In the genomic region with DNA sequence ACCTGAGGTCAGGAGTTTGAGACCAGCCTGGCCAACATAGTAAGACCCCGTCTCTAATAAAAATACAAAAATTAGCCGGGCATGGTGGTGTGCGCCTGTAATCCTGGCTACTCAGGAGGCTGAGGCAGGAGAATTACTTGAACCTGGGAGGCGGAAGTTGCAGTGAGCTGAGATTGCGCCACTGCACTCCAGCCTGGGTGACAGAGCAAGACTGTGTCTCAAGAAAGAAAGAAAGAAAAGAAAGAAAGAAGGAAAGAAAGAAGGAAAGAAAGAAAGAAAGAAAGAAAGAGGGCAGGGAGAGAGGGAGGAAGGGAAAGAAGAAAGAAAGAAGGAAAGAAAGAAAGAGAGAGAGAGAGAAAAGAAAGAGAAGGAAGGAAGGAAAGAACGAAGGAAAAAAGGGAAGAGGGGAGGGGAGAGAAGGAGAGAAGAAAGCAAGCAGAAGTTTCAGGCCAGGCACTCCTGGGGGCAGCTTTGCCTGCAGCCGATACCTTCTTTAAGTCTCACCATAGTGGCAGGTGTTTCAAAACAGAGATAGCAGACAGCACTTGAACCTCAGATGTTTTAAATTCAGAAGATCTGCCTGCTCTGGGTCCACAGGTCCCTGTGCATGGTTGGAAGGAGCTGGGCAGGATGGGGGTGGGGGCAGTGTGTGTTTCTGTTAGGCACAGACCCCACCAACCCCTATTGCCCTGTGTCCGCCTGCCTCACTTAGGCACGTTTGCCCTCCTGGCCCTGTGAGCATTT, we compare ENCODE assay signal across 14 cellular contexts. TPM values are rescaled to one million over a fixed set of nuclear protein-coding genes. Genes with fewer than 3 reads are reported as not detected.
DNase-seq lines count a peak whose midpoint lies in the region; ATAC-seq, FAIRE-seq and TF ChIP-seq lines count a peak whose summit lies in the region.
"Not testable (repeated sequence)": the region's sequence is repeated elsewhere in the genome, so short reads cannot be mapped to it uniquely, and the experiment has no call there.
"Had no signal": no experiment of that assay in that cellular context is flagged by ENCODE, and none has a peak within 500 bp of the region (broad histone marks: within the 10 kb centered on the region; RNA-seq: fewer than 3 reads in every experiment).

No MANE protein-coding gene starts in this region.

- 44% methylated on average over 9 of the region's 9 CpGs for WGBS in HepG2 (ENCODE audit: low lambda C conversion rate)

- intact Hi-C loops in dendritic cell treated with granulocyte-macrophage colony-stimulating factor and Interleukin-4, amounts not matched to agents 40 ng/mL and 50 ng/mL, for 4 days (cut with micrococcal nuclease) = not testable (repeated sequence)
- intact Hi-C loops in HepG2 (cut with micrococcal nuclease; ENCODE audit: unreplicated experiment) = loop anchor here (1.0 to 10.0 kb wide), 2 partner anchors 18 to 95 kb away; no protein-coding TSS in a partner anchor

- peak overlapping the region in 3 of 11 experiments; percentile 21 to 40 (median 23); a peak in 5 of 22 replicates for H3K27ac ChIP-seq in BLaER1 treated with 17β-estradiol and CSF1 and Interleukin-3, amounts not matched to agents 10 nM and 100 nM
- H3K27ac ChIP-seq in HL-60 (replicated peaks) (peak overlapping the region; percentile 10), RWPE1 (peak overlapping the region; percentile 92)
- H3K27ac ChIP-seq in HepG2 (ENCODE audit: extremely low read length, insufficient read depth, low read length); osteoblast (ENCODE audit: low read depth, low read length): not testable (repeated sequence)

- not testable (repeated sequence) for H3K4me3 Mint-ChIP-seq in WTC11; dendritic cell treated with granulocyte-macrophage colony-stimulating factor and Interleukin-4, amounts not matched to agents 40 ng/mL and 50 ng/mL, for 4 days; stimulated activated naive CD8-positive, alpha-beta T cell treated with anti-CD3 and anti-CD28 coated beads, Interleukin-15, Interleukin-2, amounts not matched to agents 100 ng/mL and 50 ng/mL, for 24 hours

- POLR2A ChIA-PET in RWPE1 (lab: Yijun Ruan, JAX; ENCODE audit: low non-redundant PET) (interaction anchor here (0.5 to 0.6 kb wide), 2 partner anchors 38 to 322 kb away, joined by 3 to 12 read pairs; no protein-coding TSS in a partner anchor), WTC11 (lab: Charles Lee) (interaction anchor here (1.1 to 1.9 kb wide), 3 partner anchors 18 to 55 kb away, joined by 6 to 15 read pairs (median 8); no protein-coding TSS in a partner anchor), HepG2 (lab: Yijun Ruan, JAX) (interaction anchor here (0.6 to 4.2 kb wide), 2 partner anchors 18 to 74 kb away, joined by 3 to 22 read pairs; no protein-coding TSS in a partner anchor)

- H4K20me1 ChIP-seq in BLaER1 treated with 17β-estradiol and CSF1 and Interleukin-3, amounts not matched to agents 10 nM and 100 nM; HepG2 (ENCODE audit: insufficient read depth, low read length); osteoblast (ENCODE audit: insufficient read depth, low read length): not testable (repeated sequence)

- H3K36me3 Mint-ChIP-seq in WTC11; dendritic cell treated with granulocyte-macrophage colony-stimulating factor and Interleukin-4, amounts not matched to agents 40 ng/mL and 50 ng/mL, for 4 days (ENCODE audit: low read depth); stimulated activated naive CD8-positive, alpha-beta T cell treated with anti-CD3 and anti-CD28 coated beads, Interleukin-15, Interleukin-2, amounts not matched to agents 100 ng/mL and 50 ng/mL, for 24 hours (ENCODE audit: low read depth): not testable (repeated sequence)

- peak overlapping the region in 2 of 11 experiments; percentile 5 to 19; a peak in 3 of 22 replicates for H3K9ac ChIP-seq in BLaER1 treated with 17β-estradiol and CSF1 and Interleukin-3, amounts not matched to agents 10 nM and 100 nM
- H3K9ac ChIP-seq in HepG2 (ENCODE audit: insufficient read depth, low read depth, low read length) = not testable (repeated sequence)

- peaks cover 24 to 49% (median 37%) of the 10 kb centered on the region in 10 experiments for H3K4me1 ChIP-seq in BLaER1 treated with 17β-estradiol and CSF1 and Interleukin-3, amounts not matched to agents 10 nM and 100 nM
- H3K4me1 ChIP-seq in HepG2 (ENCODE audit: insufficient read depth, low read length) = peaks cover 36% of the 10 kb centered on the region
- H3K4me1 ChIP-seq in osteoblast (ENCODE audit: insufficient read depth, low read length) = not testable (repeated sequence)

- peak overlapping the region; percentile 52; the same call in 1 of the 2 replicates for H3K27ac Mint-ChIP-seq in WTC11
- peak overlapping the region; percentile 33 for H3K27ac Mint-ChIP-seq in dendritic cell treated with granulocyte-macrophage colony-stimulating factor and Interleukin-4, amounts not matched to agents 40 ng/mL and 50 ng/mL, for 4 days
- peak overlapping the region; percentile 26 for H3K27ac Mint-ChIP-seq in stimulated activated naive CD8-positive, alpha-beta T cell treated with anti-CD3 and anti-CD28 coated beads, Interleukin-15, Interleukin-2, amounts not matched to agents 100 ng/mL and 50 ng/mL, for 24 hours

- not testable (repeated sequence) for H3K27me3 ChIP-seq in BLaER1 treated with 17β-estradiol and CSF1 and Interleukin-3, amounts not matched to agents 10 nM and 100 nM; HL-60 (ENCODE audit: insufficient read depth, poor library complexity, severe bottlenecking); osteoblast (ENCODE audit: insufficient read depth, low read length)
- H3K27me3 ChIP-seq in HepG2 (ENCODE audit: control insufficient read depth in 1 of 2, insufficient read depth in 2 of 2, low read length in 2 of 2) = peaks cover 4 to 24% of the 10 kb centered on the region in 2 experiments; a peak in 4 of 5 replicates

- ATAC-seq in WTC11, HepG2: not testable (repeated sequence)

- H3K4me3 ChIP-seq in BLaER1 treated with 17β-estradiol and CSF1 and Interleukin-3, amounts not matched to agents 10 nM and 100 nM; HL-60 (replicated peaks; ENCODE audit: insufficient read depth, low read length); osteoblast (ENCODE audit: insufficient read depth, low read length): not testable (repeated sequence)
- peak overlapping the region in 1 of 3 experiments; percentile 38; a peak in 1 of 6 replicates for H3K4me3 ChIP-seq in HepG2 (replicated peaks in 1 of 3; ENCODE audit: insufficient read depth in 1 of 3, low read depth in 2 of 3, low read length in 3 of 3)

- H3K4me2 ChIP-seq in BLaER1 treated with 17β-estradiol and CSF1 and Interleukin-3, amounts not matched to agents 10 nM and 100 nM = peak overlapping the region; percentile 9 to 83 (median 62); a peak in 20 of 22 replicates
- H3K4me2 ChIP-seq in HepG2 (ENCODE audit: low read depth, low read length) = peak overlapping the region; percentile 54
- H3K4me2 ChIP-seq in osteoblast (ENCODE audit: insufficient read depth, low read length) = not testable (repeated sequence)

- H2AFZ ChIP-seq in HepG2 (ENCODE audit: low read length); osteoblast (ENCODE audit: low read length): not testable (repeated sequence)

- TF ChIP-seq CTCF in HL-60 (IDR thresholded peaks at IDR 0.05; ENCODE audit: insufficient read depth, low read length); RWPE1 (conservative IDR thresholded peaks at IDR 0.05; ENCODE audit: low read depth); WTC11 (IDR thresholded peaks at IDR 0.05); HepG2 (CRISPR knock-in tag; IDR thresholded peaks at IDR 0.05); osteoblast (IDR thresholded peaks at IDR 0.05; ENCODE audit: extremely low read depth, low read depth, low read length): not testable (repeated sequence)

- TF ChIP-seq POLR2A in HepG2 (IDR thresholded peaks at IDR 0.05; ENCODE audit: insufficient read depth in 1 of 2, low read depth in 2 of 2, low read length in 2 of 2) = not testable (repeated sequence)

- H3K27me3 Mint-ChIP-seq in WTC11 (ENCODE audit: low read depth) = not testable (repeated sequence)
- H3K27me3 Mint-ChIP-seq in dendritic cell treated with granulocyte-macrophage colony-stimulating factor and Interleukin-4, amounts not matched to agents 40 ng/mL and 50 ng/mL, for 4 days = peaks cover 33% of the 10 kb centered on the region
- peaks cover 10% of the 10 kb centered on the region for H3K27me3 Mint-ChIP-seq in stimulated activated naive CD8-positive, alpha-beta T cell treated with anti-CD3 and anti-CD28 coated beads, Interleukin-15, Interleukin-2, amounts not matched to agents 100 ng/mL and 50 ng/mL, for 24 hours

- H3K79me2 ChIP-seq in HepG2 (ENCODE audit: insufficient read depth, low read length); osteoblast (ENCODE audit: insufficient read depth, low read length): not testable (repeated sequence)

- not testable (repeated sequence) for H3K9me3 ChIP-seq in BLaER1 treated with 17β-estradiol and CSF1 and Interleukin-3, amounts not matched to agents 10 nM and 100 nM (replicated peaks in 1 of 11); HepG2 (ENCODE audit: low read length); osteoblast (ENCODE audit: low read depth, low read length)

- peak in 1 of 2 experiments; percentile 58 for DNase-seq in HL-60 (ENCODE audit: low read depth in 1 of 2, low spot score in 1 of 2)
- DNase-seq in RWPE1 (ENCODE audit: low spot score); WTC11 (ENCODE audit: low spot score); HepG2 (ENCODE audit: low spot score): not testable (repeated sequence)
- peak; percentile 54 for DNase-seq in osteoblast (ENCODE audit: insufficient read length, low spot score, missing footprints)

- in situ Hi-C loops in HepG2 (cut with HindIII; ENCODE audit: extremely low pct_ligation_motif_present, low pct_unique_long_range_greater_than_20kb) = not testable (repeated sequence)

- not testable (repeated sequence) for BruUV-seq in HepG2 (replicated peaks; lab: Mats Ljungman, UMichigan)

- CTCF ChIA-PET in RWPE1 (lab: Yijun Ruan, JAX) = interaction anchor here (0.6 to 1.5 kb wide), 10 partner anchors 10 to 210 kb away, joined by 3 to 11 read pairs (median 4); no protein-coding TSS in a partner anchor
- CTCF ChIA-PET in WTC11 (lab: Charles Lee) = interaction anchor here (0.6 to 9.8 kb wide), 45 partner anchors 9 to 262 kb away, joined by 3 to 288 read pairs (median 6); a partner anchor contains a TSS
- CTCF ChIA-PET in HepG2 (lab: Yijun Ruan, JAX; ENCODE audit: low intra/inter-chr PET ratio, low total read pairs) = interaction anchor here (2.7 kb wide), 1 partner anchor 18 kb away, joined by 24 read pairs; no protein-coding TSS in a partner anchor

- not testable (repeated sequence) for FAIRE-seq in HepG2 (lab: Jason Lieb, UNC)

- H3K9me3 Mint-ChIP-seq in WTC11; dendritic cell treated with granulocyte-macrophage colony-stimulating factor and Interleukin-4, amounts not matched to agents 40 ng/mL and 50 ng/mL, for 4 days; stimulated activated naive CD8-positive, alpha-beta T cell treated with anti-CD3 and anti-CD28 coated beads, Interleukin-15, Interleukin-2, amounts not matched to agents 100 ng/mL and 50 ng/mL, for 24 hours: not testable (repeated sequence)

- not testable (repeated sequence) for H3K36me3 ChIP-seq in BLaER1 treated with 17β-estradiol and CSF1 and Interleukin-3, amounts not matched to agents 10 nM and 100 nM; HepG2 (replicated peaks in 1 of 2; ENCODE audit: control insufficient read depth in 1 of 2, insufficient read depth in 2 of 2, low read length in 2 of 2); osteoblast (ENCODE audit: insufficient read depth, low read length)

- not testable (repeated sequence) for TF ChIP-seq EP300 in HepG2 (IDR thresholded peaks at IDR 0.05; ENCODE audit: low read depth in 2 of 2, low read length in 2 of 2); HepG2 (CRISPR knock-in tag; IDR thresholded peaks at IDR 0.05; ENCODE audit: borderline replicate concordance)

- not testable (repeated sequence) for TF ChIP-seq RAD21 in HepG2 (CRISPR knock-in tag; IDR thresholded peaks at IDR 0.05)

- H3K4me1 Mint-ChIP-seq in WTC11 = peaks cover 38% of the 10 kb centered on the region
- peaks cover 29% of the 10 kb centered on the region for H3K4me1 Mint-ChIP-seq in dendritic cell treated with granulocyte-macrophage colony-stimulating factor and Interleukin-4, amounts not matched to agents 40 ng/mL and 50 ng/mL, for 4 days (ENCODE audit: low read depth)
- not testable (repeated sequence) for H3K4me1 Mint-ChIP-seq in stimulated activated naive CD8-positive, alpha-beta T cell treated with anti-CD3 and anti-CD28 coated beads, Interleukin-15, Interleukin-2, amounts not matched to agents 100 ng/mL and 50 ng/mL, for 24 hours (ENCODE audit: low read depth)

RNA-seq across cellular contexts. Expression of a gene that starts 6.6 kb away (rescaled TPM):
- total RNA-seq in WTC11 (2021) (not detected in 3 replicates), HepG2 (2016; rRNA removed; fragmentation: Illumina TruSeq; extraction: Trizol) (not detected in 2 replicates), osteoblast (not detected in 2 replicates)
- not detected in 2 replicates for total RNA-seq in HepG2 (2016; cell fraction: cytosol; rRNA removed; fragmentation: Illumina TruSeq; extraction: Trizol; ENCODE audit: low read depth)
- total RNA-seq in HepG2 (2016; cell fraction: insoluble cytoplasmic fraction; rRNA removed; fragmentation: Illumina TruSeq; extraction: Trizol) = not detected in 2 replicates
- not detected in 2 replicates for total RNA-seq in HepG2 (2016; cell fraction: membrane; rRNA removed; fragmentation: Illumina TruSeq; extraction: Trizol)
- not detected in 2 replicates for total RNA-seq in HepG2 (2016; cell fraction: nucleus; rRNA removed; fragmentation: Illumina TruSeq; extraction: Trizol)
- not detected in 2 replicates for polyA plus RNA-seq in HepG2 (2011; rRNA removed)
- polyA plus RNA-seq in HepG2 (2011; cell fraction: cytosol; rRNA removed) = not detected in 2 replicates
- not detected in 2 replicates for polyA plus RNA-seq in HepG2 (2011; cell fraction: nucleus; rRNA removed)
- polyA plus RNA-seq in HepG2 (2012) = not detected in 2 replicates
- polyA plus RNA-seq in HepG2 (2016; cell fraction: cytosol; fragmentation: Illumina TruSeq; extraction: Trizol; ENCODE audit: low read depth) = not detected in 2 replicates
- not detected in 2 replicates for polyA plus RNA-seq in HepG2 (2016; cell fraction: insoluble cytoplasmic fraction; fragmentation: Illumina TruSeq; extraction: Trizol; ENCODE audit: low read depth)
- polyA plus RNA-seq in HepG2 (2016; cell fraction: membrane; fragmentation: Illumina TruSeq; extraction: Trizol; ENCODE audit: low read depth) = not detected in 2 replicates
- not detected in 2 replicates for polyA plus RNA-seq in HepG2 (2016; cell fraction: nucleus; fragmentation: Illumina TruSeq; extraction: Trizol; ENCODE audit: insufficient read depth, low read depth)
- polyA minus RNA-seq in HepG2 (2011; rRNA and poly(A)+ RNA removed; ENCODE audit: low replicate concordance) = not detected in 2 replicates
- not detected in 2 replicates for polyA minus RNA-seq in HepG2 (2011; cell fraction: cytosol; rRNA and poly(A)+ RNA removed)
- not detected in 2 replicates for polyA minus RNA-seq in HepG2 (2011; cell fraction: nucleus; rRNA and poly(A)+ RNA removed)
- total RNA-seq: CD4-positive, alpha-beta memory T cell; G401; GM12878; GM23248; H7; HT1080 had no signal
- polyA plus RNA-seq: CD4-positive, alpha-beta memory T cell; GM12878; GM23248 had no signal

RNA-seq across cellular contexts. Expression of a gene that starts 49.9 kb away (rescaled TPM):
- 24.1 to 29.4 TPM (median 26.5 TPM) in 3 replicates for total RNA-seq in WTC11 (2021)
- total RNA-seq in HepG2 (2016; rRNA removed; fragmentation: Illumina TruSeq; extraction: Trizol) = 0.44 TPM in 1 of 2 replicates, not detected in the other
- not detected in 2 replicates for total RNA-seq in HepG2 (2016; cell fraction: cytosol; rRNA removed; fragmentation: Illumina TruSeq; extraction: Trizol; ENCODE audit: low read depth)
- total RNA-seq in HepG2 (2016; cell fraction: insoluble cytoplasmic fraction; rRNA removed; fragmentation: Illumina TruSeq; extraction: Trizol) = 0.18 and 0.80 TPM in 2 replicates
- total RNA-seq in HepG2 (2016; cell fraction: membrane; rRNA removed; fragmentation: Illumina TruSeq; extraction: Trizol) = 0.22 and 0.24 TPM in 2 replicates
- 0.19 and 0.81 TPM in 2 replicates for total RNA-seq in HepG2 (2016; cell fraction: nucleus; rRNA removed; fragmentation: Illumina TruSeq; extraction: Trizol)
- polyA plus RNA-seq in HepG2 (2011; rRNA removed) = 1.5 and 1.6 TPM in 2 replicates
- 1.1 and 2.1 TPM in 2 replicates for polyA plus RNA-seq in HepG2 (2011; cell fraction: cytosol; rRNA removed)
- 3.6 and 4.6 TPM in 2 replicates for polyA plus RNA-seq in HepG2 (2011; cell fraction: nucleus; rRNA removed)
- polyA plus RNA-seq in HepG2 (2012) = 0.72 and 1.2 TPM in 2 replicates
- 0.07 and 0.11 TPM in 2 replicates for polyA plus RNA-seq in HepG2 (2016; cell fraction: cytosol; fragmentation: Illumina TruSeq; extraction: Trizol; ENCODE audit: low read depth)
- 0.16 TPM in 1 of 2 replicates, not detected in the other for polyA plus RNA-seq in HepG2 (2016; cell fraction: insoluble cytoplasmic fraction; fragmentation: Illumina TruSeq; extraction: Trizol; ENCODE audit: low read depth)
- polyA plus RNA-seq in HepG2 (2016; cell fraction: membrane; fragmentation: Illumina TruSeq; extraction: Trizol; ENCODE audit: low read depth) = 0.12 and 0.18 TPM in 2 replicates
- 0.70 and 1.00 TPM in 2 replicates for polyA plus RNA-seq in HepG2 (2016; cell fraction: nucleus; fragmentation: Illumina TruSeq; extraction: Trizol; ENCODE audit: insufficient read depth, low read depth)
- polyA minus RNA-seq in HepG2 (2011; rRNA and poly(A)+ RNA removed; ENCODE audit: low replicate concordance) = 3.4 and 11.1 TPM in 2 replicates
- polyA minus RNA-seq in HepG2 (2011; cell fraction: cytosol; rRNA and poly(A)+ RNA removed) = 1.5 TPM in 2 replicates
- 2.4 and 4.6 TPM in 2 replicates for polyA minus RNA-seq in HepG2 (2011; cell fraction: nucleus; rRNA and poly(A)+ RNA removed)
- 16.2 and 21.0 TPM in 2 replicates for total RNA-seq in osteoblast
